Comparison of ENCODE assay signal across 28 cellular contexts in the genomic region with DNA sequence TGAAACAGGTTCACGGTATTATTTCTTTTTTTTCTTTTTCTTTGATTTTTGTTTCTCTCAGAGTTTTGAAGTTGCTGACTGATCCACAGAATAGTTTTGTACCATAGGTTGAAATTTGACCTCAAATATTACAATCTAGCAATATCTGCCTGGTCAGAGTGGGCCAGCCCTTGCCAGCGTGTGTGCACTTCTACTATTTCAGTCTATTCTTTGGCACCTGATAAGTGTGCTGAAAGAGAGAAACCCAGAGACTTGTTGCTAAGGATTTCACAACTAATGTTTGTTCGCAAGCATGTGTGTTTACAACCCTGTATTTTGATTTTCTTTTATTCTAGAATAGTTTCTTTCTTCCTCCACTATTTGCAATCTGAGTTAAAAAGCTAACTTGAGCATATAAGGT.
"Had no signal": no experiment of that assay in that cellular context is flagged by ENCODE, and none has a peak within 500 bp of the region (broad histone marks: within the 10 kb centered on the region; RNA-seq: fewer than 3 reads in every experiment).

No MANE protein-coding gene starts in this region.

- DNase-seq: dermis blood vessel endothelial cell; effector memory CD4-positive, alpha-beta T cell; foreskin keratinocyte; left colon; mesenchymal stem cell; mucosa of descending colon; naive B cell; pancreas; retina; stimulated activated CD4-positive, alpha-beta T cell treated with anti-CD3 and anti-CD28 coated beads, Interleukin-12 subunit alpha, Interleukin-12 subunit beta, amount 100 ng/mL, for 4 hours; stimulated activated CD4-positive, alpha-beta T cell treated with anti-CD3 and anti-CD28 coated beads, Interleukin-1b, Interleukin-23, amount 100 ng/mL, for 48 hours; stimulated activated CD4-positive, alpha-beta T cell treated with anti-CD3 and anti-CD28 coated beads, Interleukin-4, amount 100 ng/mL, for 1 hour; stimulated activated naive CD4-positive, alpha-beta T cell treated with Interleukin-2 at 50 U/mL for 16 hours; stomach; testis; tibial artery had no signal

- H3K4me3 Mint-ChIP-seq: mesothelial cell of epicardium; naive B cell; natural killer cell treated with Interleukin-12 subunit alpha and Interleukin-12 subunit beta and Interleukin-15 and Interleukin-18, amount 100 ng/mL, for 72 hours; neural crest cell; stimulated activated effector memory CD8-positive, alpha-beta T cell treated with anti-CD3 and anti-CD28 coated beads, Interleukin-12 subunit alpha, Interleukin-12 subunit beta, amount 100 ng/mL, for 72 hours; type B pancreatic cell had no signal

- H3K4me1 Mint-ChIP-seq: mesothelial cell of epicardium; naive B cell; stimulated activated effector memory CD8-positive, alpha-beta T cell treated with anti-CD3 and anti-CD28 coated beads, Interleukin-12 subunit alpha, Interleukin-12 subunit beta, amount 100 ng/mL, for 72 hours had no signal

- H3K27ac ChIP-seq: coronary artery, esophagus muscularis mucosa, foreskin keratinocyte, gastroesophageal sphincter, heart left ventricle, hepatocyte, neutrophil, pancreas, stomach, testis, tibial artery had no signal

- H3K27me3 Mint-ChIP-seq: naive B cell; natural killer cell treated with Interleukin-12 subunit alpha and Interleukin-12 subunit beta and Interleukin-15 and Interleukin-18, amount 100 ng/mL, for 72 hours; type B pancreatic cell had no signal

- ATAC-seq: foreskin keratinocyte; gastroesophageal sphincter; left colon; mucosa of descending colon; natural killer cell treated with Interleukin-12 subunit alpha and Interleukin-12 subunit beta and Interleukin-15 and Interleukin-18, amount 100 ng/mL, for 72 hours; pancreas; sciatic nerve; stimulated activated effector memory CD8-positive, alpha-beta T cell treated with anti-CD3 and anti-CD28 coated beads, Interleukin-12 subunit alpha, Interleukin-12 subunit beta, amount 100 ng/mL, for 72 hours had no signal

- H3K36me3 Mint-ChIP-seq: mesothelial cell of epicardium; naive B cell; stimulated activated effector memory CD8-positive, alpha-beta T cell treated with anti-CD3 and anti-CD28 coated beads, Interleukin-12 subunit alpha, Interleukin-12 subunit beta, amount 100 ng/mL, for 72 hours; type B pancreatic cell had no signal

- H3K27ac Mint-ChIP-seq: mesothelial cell of epicardium; naive B cell; natural killer cell treated with Interleukin-12 subunit alpha and Interleukin-12 subunit beta and Interleukin-15 and Interleukin-18, amount 100 ng/mL, for 72 hours; stimulated activated effector memory CD8-positive, alpha-beta T cell treated with anti-CD3 and anti-CD28 coated beads, Interleukin-12 subunit alpha, Interleukin-12 subunit beta, amount 100 ng/mL, for 72 hours; type B pancreatic cell had no signal

- H3K9me3 Mint-ChIP-seq: type B pancreatic cell had no signal
